ENCODE assay signal across 9 cellular contexts in the genomic region with DNA sequence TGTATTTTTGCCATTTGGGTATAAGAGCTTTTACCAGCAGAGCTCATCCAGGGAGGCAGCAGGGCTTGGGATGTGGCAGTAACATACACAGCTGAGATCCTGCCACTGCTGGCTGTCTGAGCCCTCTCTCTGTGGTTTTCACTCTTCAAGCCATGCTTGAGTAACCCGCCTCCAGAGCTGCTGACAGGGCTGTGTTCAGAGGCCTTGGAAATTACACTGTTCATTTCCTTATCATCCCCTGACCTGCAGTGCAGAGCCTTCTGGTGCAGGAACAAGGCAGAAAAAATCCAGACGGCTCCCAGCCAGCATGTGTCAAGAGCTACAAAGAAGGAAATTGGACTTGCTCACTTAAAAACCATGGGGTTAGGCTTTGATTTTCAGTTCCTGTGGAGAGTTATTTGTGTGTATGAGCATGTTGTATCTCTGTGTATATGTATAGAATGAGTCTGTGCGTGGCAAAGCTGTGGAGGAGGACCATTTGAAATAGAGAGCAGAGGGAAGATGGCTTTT. TPM values are rescaled to one million over a fixed set of nuclear protein-coding genes. Genes with fewer than 3 reads are reported as not detected.
DNase-seq lines count a peak whose midpoint lies in the region; ATAC-seq and TF ChIP-seq lines count a peak whose summit lies in the region.
"Had no signal": no experiment of that assay in that cellular context is flagged by ENCODE, and none has a peak within 500 bp of the region (broad histone marks: within the 10 kb centered on the region; RNA-seq: fewer than 3 reads in every experiment).

No MANE protein-coding gene starts in this region.

- H3K4me3 ChIP-seq in spleen = no peak overlapping the region

- intact Hi-C loops in spleen (cut with DNase I; ENCODE audit: low total_unique reads) = no loop called here

- no peaks in the 10 kb centered on the region for H3K9me3 ChIP-seq in spleen

- no peak for TF ChIP-seq POLR2A in spleen (IDR thresholded peaks at IDR 0.05)

- 5 to 10% (median 7%) methylated on average over 3 of the region's 3 CpGs for WGBS in spleen, 5 donors

- peaks cover 39 to 88% (median 60%) of the 10 kb centered on the region in 6 donors for H3K4me1 ChIP-seq in spleen

- H3K27me3 ChIP-seq in spleen (replicated peaks in 1 of 7) = no peaks in the 10 kb centered on the region

- peaks cover 0 to 18% (median 2%) of the 10 kb centered on the region in 6 donors for H3K36me3 ChIP-seq in spleen

- ATAC-seq in HG02642 (IDR thresholded peaks at IDR 0.05; ENCODE audit: poor library complexity, unreplicated experiment) = peak; percentile 73

- DNase-seq in DMS 273 (lab: John Stamatoyannopoulos, UW; ENCODE audit: unreplicated experiment) (peak; percentile 18), DMS 273 treated with DMSO at 0.1 percent for 48 hours (lab: John Stamatoyannopoulos, UW) (no peak), OCI-M1 (lab: John Stamatoyannopoulos, UW) (peak; percentile 93), inferior parietal cortex (ENCODE audit: extremely low spot score) (peak; percentile 60), spleen (peak; percentile 78), NCI-H1048 (lab: John Stamatoyannopoulos, UW) (no peak)

- TF ChIP-seq CTCF in spleen (IDR thresholded peaks at IDR 0.05 in 8 of 11, conservative IDR thresholded peaks at IDR 0.05 in 3 of 11) = no peak

- peak overlapping the region; percentile 74 for H3K27ac ChIP-seq in angular gyrus (ENCODE audit: low read depth, low read length)
- H3K27ac ChIP-seq in spleen = peak overlapping the region in 7 of 8 donors; percentile 33 to 71 (median 63)
- H3K27ac ChIP-seq: 22Rv1 had no signal

RNA-seq across cellular contexts. Expression of a gene that starts 47.0 kb away (rescaled TPM):
- 10 to 100 TPM; 35.8 to 55.7 (median 43.9) TPM for total RNA-seq in spleen
- 1 to 10 TPM; 2.4 to 6.9 (median 2.9) TPM for polyA plus RNA-seq in spleen

Comparison
In these comparisons a context has a peak if more than half of its experiments do, and no peak if none do; other contexts are left out.
1. DNase-seq: peak in DMS 273 (single experiment), OCI-M1 (single experiment), inferior parietal cortex (single experiment) and spleen (single experiment); none in DMS 273 treated with DMSO at 0.1 percent for 48 hours (single experiment) and NCI-H1048 (single experiment).